Comparison of ENCODE assay signal across 9 cellular contexts in genomic region chr2:231614559-231615057, GRCh38. TPM values are rescaled to one million over a fixed set of nuclear protein-coding genes. Genes with fewer than 3 reads are reported as not detected.
DNase-seq lines count a peak whose midpoint lies in the region; ATAC-seq, FAIRE-seq and TF ChIP-seq lines count a peak whose summit lies in the region.
"Had no signal": no experiment of that assay in that cellular context is flagged by ENCODE, and none has a peak within 500 bp of the region (broad histone marks: within the 10 kb centered on the region; RNA-seq: fewer than 3 reads in every experiment).

No MANE protein-coding gene starts in this region.

- POLR2A ChIA-PET in activated CD4-positive, alpha-beta T cell treated with anti-CD3 and anti-CD28 coated beads, Interleukin-2, amount 10 ng/mL, durations not matched to agents 7 days and 5 days (lab: Charles Lee), result interaction anchor here (0.6 to 1.7 kb wide), 4 partner anchors 63 to 151 kb away, joined by 4 to 6 read pairs (median 4); partner anchors contain the start of gene PTMA

- H3K36me3 ChIP-seq in esophagus (ENCODE audit: control insufficient read depth in 2 of 2, insufficient read depth in 2 of 2, low read length in 1 of 2) (no peaks in the 10 kb centered on the region), neutrophil (no peaks in the 10 kb centered on the region), upper lobe of left lung (no peaks in the 10 kb centered on the region)

- 1 to 2% methylated on average over 46 of the region's 46 CpGs for WGBS in esophagus, 2 donors
- WGBS in upper lobe of left lung, 2 donors, result 1 to 2% methylated on average over 14 to 46 of the region's 46 CpGs

- no peak for FAIRE-seq in HTR-8/SVneo (lab: Jason Lieb, UNC)

- no peaks in the 10 kb centered on the region for H3K9me3 Mint-ChIP-seq in activated CD4-positive, alpha-beta T cell treated with anti-CD3 and anti-CD28 coated beads, Interleukin-2, amount 10 ng/mL, durations not matched to agents 7 days and 5 days

- H3K9me3 ChIP-seq in esophagus (ENCODE audit: control insufficient read depth in 2 of 2, insufficient read depth in 1 of 2, low read depth in 1 of 2, low read length in 1 of 2) (no peaks in the 10 kb centered on the region), neutrophil (no peaks in the 10 kb centered on the region), upper lobe of left lung (no peaks in the 10 kb centered on the region)

- DNase-seq in activated CD4-positive, alpha-beta T cell treated with anti-CD3 and anti-CD28 coated beads, Interleukin-2, amount 10 ng/mL, durations not matched to agents 7 days and 5 days, result no peak
- DNase-seq in upper lobe of left lung, result peak in 1 of 2 donors; percentile 93
- no peak for DNase-seq in HTR-8/SVneo (ENCODE audit: insufficient read length, low spot score)
- DNase-seq in iPS-NIHi11 (ENCODE audit: low spot score), result no peak

- peak overlapping the region; percentile 71 for H3K4me3 Mint-ChIP-seq in activated CD4-positive, alpha-beta T cell treated with anti-CD3 and anti-CD28 coated beads, Interleukin-2, amount 10 ng/mL, durations not matched to agents 7 days and 5 days

- H3K27ac ChIP-seq in esophagus (ENCODE audit: low read depth in 2 of 2, low read length in 1 of 2) (peak overlapping the region; percentile 96 to 97), neutrophil (no peak overlapping the region), upper lobe of left lung (peak overlapping the region; percentile 88 to 99 (median 96))

- H3K4me1 ChIP-seq in esophagus (ENCODE audit: control insufficient read depth in 2 of 2, insufficient read depth in 2 of 2, low read length in 1 of 2) (peaks cover 5 to 22% of the 10 kb centered on the region in 2 donors), neutrophil (ENCODE audit: control insufficient read depth in 1 of 2, insufficient read depth in 1 of 2, low read depth in 1 of 2, low read length in 1 of 2) (peaks cover 32 to 34% of the 10 kb centered on the region in 2 experiments), upper lobe of left lung (peaks cover 35 to 42% (median 39%) of the 10 kb centered on the region in 4 donors)

- H3K36me3 Mint-ChIP-seq in activated CD4-positive, alpha-beta T cell treated with anti-CD3 and anti-CD28 coated beads, Interleukin-2, amount 10 ng/mL, durations not matched to agents 7 days and 5 days (ENCODE audit: low read depth), result no peaks in the 10 kb centered on the region

- peak; percentile 14 for ATAC-seq in HG03135 (IDR thresholded peaks at IDR 0.05; ENCODE audit: unreplicated experiment)
- ATAC-seq in upper lobe of left lung (ENCODE audit: low FRiP score in 2 of 2), result peak; percentile 1

- no peaks in the 10 kb centered on the region for H3K27me3 Mint-ChIP-seq in activated CD4-positive, alpha-beta T cell treated with anti-CD3 and anti-CD28 coated beads, Interleukin-2, amount 10 ng/mL, durations not matched to agents 7 days and 5 days

- peaks cover 69% of the 10 kb centered on the region for H3K4me1 Mint-ChIP-seq in activated CD4-positive, alpha-beta T cell treated with anti-CD3 and anti-CD28 coated beads, Interleukin-2, amount 10 ng/mL, durations not matched to agents 7 days and 5 days

- peak in 1 of 4 donors; percentile 47 for TF ChIP-seq POLR2A in upper lobe of left lung (IDR thresholded peaks at IDR 0.05)

- peak overlapping the region; percentile 76 for H3K27ac Mint-ChIP-seq in activated CD4-positive, alpha-beta T cell treated with anti-CD3 and anti-CD28 coated beads, Interleukin-2, amount 10 ng/mL, durations not matched to agents 7 days and 5 days

- H3K4me3 ChIP-seq in GM12875 (ENCODE audit: low read depth, low read length), result peak overlapping the region; percentile 72
- H3K4me3 ChIP-seq in esophagus (ENCODE audit: low read depth in 1 of 2, low read length in 2 of 2), result peak overlapping the region; percentile 39 to 45
- H3K4me3 ChIP-seq in neutrophil (ENCODE audit: low read depth in 1 of 2, low read length in 1 of 2), result peak overlapping the region; percentile 46 to 62
- H3K4me3 ChIP-seq in upper lobe of left lung, result peak overlapping the region; percentile 22 to 51 (median 42)

- TF ChIP-seq EP300 in upper lobe of left lung (IDR thresholded peaks at IDR 0.05), result no peak

- CTCF ChIA-PET in activated CD4-positive, alpha-beta T cell treated with anti-CD3 and anti-CD28 coated beads, Interleukin-2, amount 10 ng/mL, durations not matched to agents 7 days and 5 days (lab: Charles Lee), result interaction anchor here (1.2 to 9.2 kb wide), 7 partner anchors 8 to 172 kb away, joined by 3 to 121 read pairs (median 67); partner anchors contain the start of genes COPS7B and PTMA

- TF ChIP-seq CTCF in GM12875 (IDR thresholded peaks at IDR 0.05; ENCODE audit: borderline replicate concordance, insufficient read depth, low read depth, low read length) (no peak), neutrophil (IDR thresholded peaks at IDR 0.05) (no peak), upper lobe of left lung (IDR thresholded peaks at IDR 0.05) (no peak)

- H3K27me3 ChIP-seq in esophagus (ENCODE audit: control insufficient read depth in 1 of 2, insufficient read depth in 2 of 2, low read length in 2 of 2) (no peaks in the 10 kb centered on the region), neutrophil (peaks cover 49% of the 10 kb centered on the region), upper lobe of left lung (no peaks in the 10 kb centered on the region)

RNA-seq across cellular contexts. Expression of gene TEX44, which starts 21.9 kb away (rescaled TPM):
- not detected for total RNA-seq in activated CD4-positive, alpha-beta T cell treated with anti-CD3 and anti-CD28 coated beads, Interleukin-2, amount 10 ng/mL, durations not matched to agents 7 days and 5 days
- polyA plus RNA-seq in esophagus, result not detected
- not detected for total RNA-seq in upper lobe of left lung
- total RNA-seq: T-helper 2 cell treated with Interferon-gamma antibody and Interleukin-4, amounts not matched to agents 100 ng/mL and 5 ng/mL, for 36 hours had no signal
